Comparison of ENCODE assay signal across 2 cellular contexts in the genomic region with DNA sequence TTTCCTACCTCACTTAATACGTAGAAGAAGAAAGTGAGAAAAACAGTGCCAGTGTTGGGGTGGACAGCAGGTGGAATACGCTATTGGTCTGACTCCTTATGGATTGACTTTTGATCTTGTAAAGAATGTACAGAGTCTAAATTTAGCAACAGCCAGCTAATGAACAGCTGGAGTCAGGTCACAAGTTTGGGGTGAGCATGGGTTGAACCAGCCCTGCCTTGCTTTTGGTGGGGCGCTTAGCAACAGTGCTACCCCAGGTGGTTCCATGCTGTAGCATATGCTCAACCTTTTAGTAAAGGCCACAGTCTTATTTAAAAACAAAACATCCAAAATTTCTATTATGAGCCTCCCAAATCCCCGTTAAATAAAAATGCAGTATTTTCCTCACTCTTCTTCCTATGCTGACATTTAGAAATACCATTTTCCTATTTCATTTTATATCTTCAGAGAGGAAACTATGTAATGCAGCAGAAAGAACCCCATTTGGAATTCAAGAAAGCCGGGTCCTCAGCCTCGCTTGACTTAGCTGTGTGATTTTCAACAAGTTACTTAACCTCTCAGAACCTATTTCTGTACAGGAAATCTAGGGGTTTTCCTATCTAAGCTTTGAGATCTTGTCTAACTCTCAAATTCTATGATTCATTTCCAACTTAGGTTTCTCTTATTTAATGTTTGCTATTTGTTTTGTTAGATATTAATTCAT.
TF ChIP-seq lines count a peak whose summit lies in the region.

No MANE protein-coding gene starts in this region.

TF ChIP-seq in GM12891, 5 proteins besides CTCF, POLR2A, EP300 and RAD21 (continued from another document):
- TF ChIP-seq PAX5 (IDR thresholded peaks at IDR 0.05; ENCODE audit: insufficient read depth, low read length, severe bottlenecking) (no peak), TAF1 (IDR thresholded peaks at IDR 0.05; ENCODE audit: low read depth, low read length) (no peak), POLR2AphosphoS5 (IDR thresholded peaks at IDR 0.05; ENCODE audit: low read depth, low read length) (no peak)

TF ChIP-seq in HepG2, 621 proteins besides CTCF, POLR2A, EP300 and RAD21 (continued from another document):
- TF ChIP-seq, protein P1, sequence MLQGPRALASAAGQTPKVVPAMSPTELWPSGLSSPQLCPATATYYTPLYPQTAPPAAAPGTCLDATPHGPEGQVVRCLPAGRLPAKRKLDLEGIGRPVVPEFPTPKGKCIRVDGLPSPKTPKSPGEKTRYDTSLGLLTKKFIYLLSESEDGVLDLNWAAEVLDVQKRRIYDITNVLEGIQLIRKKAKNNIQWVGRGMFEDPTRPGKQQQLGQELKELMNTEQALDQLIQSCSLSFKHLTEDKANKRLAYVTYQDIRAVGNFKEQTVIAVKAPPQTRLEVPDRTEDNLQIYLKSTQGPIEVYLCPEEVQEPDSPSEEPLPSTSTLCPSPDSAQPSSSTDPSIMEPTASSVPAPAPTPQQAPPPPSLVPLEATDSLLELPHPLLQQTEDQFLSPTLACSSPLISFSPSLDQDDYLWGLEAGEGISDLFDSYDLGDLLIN (CRISPR knock-in tag; IDR thresholded peaks at IDR 0.05; ENCODE audit: borderline replicate concordance), result no peak
- TF ChIP-seq RXRB (CRISPR knock-in tag; IDR thresholded peaks at IDR 0.05; ENCODE audit: borderline replicate concordance) (no peak), SCMH1 (CRISPR knock-in tag; IDR thresholded peaks at IDR 0.05; ENCODE audit: borderline replicate concordance) (no peak), THAP11 (CRISPR knock-in tag; IDR thresholded peaks at IDR 0.05) (no peak), HOXD1 (CRISPR knock-in tag; IDR thresholded peaks at IDR 0.05) (no peak), MBNL3 (CRISPR knock-in tag; conservative IDR thresholded peaks at IDR 0.05) (no peak), ZNF879 (CRISPR knock-in tag; IDR thresholded peaks at IDR 0.05) (no peak), ZC3H4 (CRISPR knock-in tag; IDR thresholded peaks at IDR 0.05; ENCODE audit: borderline replicate concordance) (no peak), ZNF577 (CRISPR knock-in tag; IDR thresholded peaks at IDR 0.05; ENCODE audit: borderline replicate concordance, low read depth) (no peak), ZNF878 (CRISPR knock-in tag; IDR thresholded peaks at IDR 0.05) (no peak), FOXA1 (IDR thresholded peaks at IDR 0.05) (no peak), FOXA1 (CRISPR knock-in tag; IDR thresholded peaks at IDR 0.05) (no peak), ZNF17 (CRISPR knock-in tag; IDR thresholded peaks at IDR 0.05) (no peak)
